31 cellular contexts compared by ENCODE assay signal in genomic region chr13:110173247-110173818, GRCh38.
DNase-seq lines count a peak whose midpoint lies in the region; ATAC-seq and TF ChIP-seq lines count a peak whose summit lies in the region.
"Had no signal": no experiment of that assay in that cellular context is flagged by ENCODE, and none has a peak within 500 bp of the region (broad histone marks: within the 10 kb centered on the region; RNA-seq: fewer than 3 reads in every experiment).

No MANE protein-coding gene starts in this region.

- no peaks in the 10 kb centered on the region for H3K9me3 Mint-ChIP-seq in endothelial cell (ENCODE audit: unreplicated experiment)
- H3K9me3 Mint-ChIP-seq in osteocyte (ENCODE audit: unreplicated experiment) = no peaks in the 10 kb centered on the region
- peaks cover 10% of the 10 kb centered on the region for H3K9me3 Mint-ChIP-seq in activated T-helper 17 cell treated with anti-CD3 and anti-CD28 coated beads, Interleukin-2, amount 50 U/mL, for 72 hours
- peaks cover 2 to 3% of the 10 kb centered on the region in 2 donors for H3K9me3 Mint-ChIP-seq in activated T-cell treated with anti-CD3 and anti-CD28 coated beads, Interleukin-2, amount 50 U/mL, for 72 hours
- H3K9me3 Mint-ChIP-seq: activated CD4-positive, alpha-beta T cell treated with anti-CD3 and anti-CD28 coated beads, Interleukin-2, amount 10 ng/mL, durations not matched to agents 24 days and 14 days had no signal

- TF ChIP-seq CTCF in endothelial cell (IDR thresholded peaks at IDR 0.05; ENCODE audit: unreplicated experiment) = no peak
- TF ChIP-seq CTCF in osteocyte (IDR thresholded peaks at IDR 0.05) = no peak

- DNase-seq in DMS53 (lab: John Stamatoyannopoulos, UW) = peak; percentile 13
- no peak for DNase-seq in DMS53 treated with DMSO at 0.1 percent for 48 hours (lab: John Stamatoyannopoulos, UW; ENCODE audit: unreplicated experiment)
- DNase-seq in SW480 (ENCODE audit: low spot score) = peak; percentile 17
- DNase-seq in endothelial cell (ENCODE audit: low spot score) = no peak
- DNase-seq in osteocyte (ENCODE audit: extremely low spot score, unreplicated experiment) = no peak
- DNase-seq in SHP77 treated with DMSO at 0.1 percent for 48 hours (lab: John Stamatoyannopoulos, UW) = no peak
- no peak for DNase-seq in activated T-cell treated with anti-CD3 and anti-CD28 coated beads, Interleukin-2, amount 50 U/mL, for 72 hours
- DNase-seq: activated CD4-positive, alpha-beta T cell treated with anti-CD3 and anti-CD28 coated beads, Interleukin-2, amount 10 ng/mL, durations not matched to agents 24 days and 14 days; activated CD8-positive, alpha-beta memory T cell treated with anti-CD3 and anti-CD28 coated beads, Interleukin-2, amount 10 ng/mL, durations not matched to agents 7 days and 5 days; activated naive CD4-positive, alpha-beta T cell treated with anti-CD3 and anti-CD28 coated beads for 36 hours; activated T-cell treated with anti-CD3 and anti-CD28 coated beads, Interleukin-2, amount 50 U/mL, for 48 hours; adrenal gland; EL; GOT3; KG1; kidney glomerular epithelial cell; lower lobe of right lung; MV-4-11; NCI-H1436 treated with DMSO at 0.1 percent for 48 hours; NCI-H446; NCI-H774; OCI-M1; retina; stimulated activated CD8-positive, alpha-beta memory T cell treated with anti-CD3 and anti-CD28 coated beads, Interleukin-4, amount 100 ng/mL, for 48 hours; stimulated activated naive CD8-positive, alpha-beta T cell treated with anti-CD3 and anti-CD28 coated beads, Interleukin-15, amount 100 ng/mL, for 72 hours; thyroid gland had no signal

- H3K4me3 Mint-ChIP-seq in endothelial cell (ENCODE audit: unreplicated experiment) (peak overlapping the region; percentile 75), osteocyte (ENCODE audit: unreplicated experiment) (no peak overlapping the region)
- H3K4me3 Mint-ChIP-seq in activated T-helper 17 cell treated with anti-CD3 and anti-CD28 coated beads, Interleukin-2, amount 50 U/mL, for 72 hours = no peak overlapping the region
- no peak overlapping the region for H3K4me3 Mint-ChIP-seq in activated T-cell treated with anti-CD3 and anti-CD28 coated beads, Interleukin-2, amount 50 U/mL, for 72 hours
- H3K4me3 Mint-ChIP-seq: activated CD4-positive, alpha-beta T cell treated with anti-CD3 and anti-CD28 coated beads, Interleukin-2, amount 10 ng/mL, durations not matched to agents 24 days and 14 days; activated CD8-positive, alpha-beta memory T cell treated with anti-CD3 and anti-CD28 coated beads, Interleukin-2, amount 10 ng/mL, durations not matched to agents 7 days and 5 days; activated naive CD4-positive, alpha-beta T cell treated with anti-CD3 and anti-CD28 coated beads for 36 hours; nephron; stimulated activated naive CD8-positive, alpha-beta T cell treated with anti-CD3 and anti-CD28 coated beads, Interleukin-15, amount 100 ng/mL, for 72 hours; T-helper 2 cell treated with Interferon-gamma antibody and Interleukin-4, amounts not matched to agents 5 μg/mL and 100 μg/mL, for 36 hours had no signal

- H3K4me1 Mint-ChIP-seq in endothelial cell (ENCODE audit: unreplicated experiment) (peaks cover 41% of the 10 kb centered on the region), osteocyte (ENCODE audit: unreplicated experiment) (no peaks in the 10 kb centered on the region)
- no peaks in the 10 kb centered on the region for H3K4me1 Mint-ChIP-seq in activated T-helper 17 cell treated with anti-CD3 and anti-CD28 coated beads, Interleukin-2, amount 50 U/mL, for 72 hours
- no peaks in the 10 kb centered on the region for H3K4me1 Mint-ChIP-seq in activated T-cell treated with anti-CD3 and anti-CD28 coated beads, Interleukin-2, amount 50 U/mL, for 72 hours (ENCODE audit: low read depth)
- H3K4me1 Mint-ChIP-seq: activated CD4-positive, alpha-beta T cell treated with anti-CD3 and anti-CD28 coated beads, Interleukin-2, amount 10 ng/mL, durations not matched to agents 24 days and 14 days; activated CD8-positive, alpha-beta memory T cell treated with anti-CD3 and anti-CD28 coated beads, Interleukin-2, amount 10 ng/mL, durations not matched to agents 7 days and 5 days; CD14-positive monocyte; stimulated activated naive CD8-positive, alpha-beta T cell treated with anti-CD3 and anti-CD28 coated beads, Interleukin-15, amount 100 ng/mL, for 72 hours had no signal

- H3K27ac Mint-ChIP-seq in endothelial cell (ENCODE audit: unreplicated experiment) (peak overlapping the region; percentile 89), osteocyte (ENCODE audit: unreplicated experiment) (peak overlapping the region; percentile 77)
- H3K27ac Mint-ChIP-seq in activated T-helper 17 cell treated with anti-CD3 and anti-CD28 coated beads, Interleukin-2, amount 50 U/mL, for 72 hours = no peak overlapping the region
- H3K27ac Mint-ChIP-seq in activated T-cell treated with anti-CD3 and anti-CD28 coated beads, Interleukin-2, amount 50 U/mL, for 72 hours = no peak overlapping the region
- H3K27ac Mint-ChIP-seq: activated CD4-positive, alpha-beta T cell treated with anti-CD3 and anti-CD28 coated beads, Interleukin-2, amount 10 ng/mL, durations not matched to agents 24 days and 14 days; activated CD8-positive, alpha-beta memory T cell treated with anti-CD3 and anti-CD28 coated beads, Interleukin-2, amount 10 ng/mL, durations not matched to agents 7 days and 5 days; activated naive CD4-positive, alpha-beta T cell treated with anti-CD3 and anti-CD28 coated beads for 36 hours; CD14-positive monocyte; nephron; stimulated activated naive CD8-positive, alpha-beta T cell treated with anti-CD3 and anti-CD28 coated beads, Interleukin-15, amount 100 ng/mL, for 72 hours; T-helper 2 cell treated with Interferon-gamma antibody and Interleukin-4, amounts not matched to agents 5 μg/mL and 100 μg/mL, for 36 hours had no signal

- ATAC-seq in activated T-helper 17 cell treated with anti-CD3 and anti-CD28 coated beads, Interleukin-2, amount 50 U/mL, for 72 hours (replicated peaks) = no peak
- no peak for ATAC-seq in activated T-cell treated with anti-CD3 and anti-CD28 coated beads, Interleukin-2, amount 50 U/mL, for 72 hours (replicated peaks in 1 of 2)
- ATAC-seq: activated CD8-positive, alpha-beta memory T cell treated with anti-CD3 and anti-CD28 coated beads, Interleukin-2, amount 10 ng/mL, durations not matched to agents 7 days and 5 days; lower lobe of right lung; Right ventricle myocardium inferior; stimulated activated naive CD8-positive, alpha-beta T cell treated with anti-CD3 and anti-CD28 coated beads, Interleukin-15, amount 100 ng/mL, for 72 hours had no signal

- peaks cover 30% of the 10 kb centered on the region for H3K27me3 Mint-ChIP-seq in endothelial cell (ENCODE audit: unreplicated experiment)
- no peaks in the 10 kb centered on the region for H3K27me3 Mint-ChIP-seq in osteocyte (ENCODE audit: unreplicated experiment)
- H3K27me3 Mint-ChIP-seq in activated T-helper 17 cell treated with anti-CD3 and anti-CD28 coated beads, Interleukin-2, amount 50 U/mL, for 72 hours = peaks cover 4% of the 10 kb centered on the region
- no peaks in the 10 kb centered on the region for H3K27me3 Mint-ChIP-seq in activated T-cell treated with anti-CD3 and anti-CD28 coated beads, Interleukin-2, amount 50 U/mL, for 72 hours (ENCODE audit: low read depth)
- H3K27me3 Mint-ChIP-seq: activated CD8-positive, alpha-beta memory T cell treated with anti-CD3 and anti-CD28 coated beads, Interleukin-2, amount 10 ng/mL, durations not matched to agents 7 days and 5 days had no signal

- H3K36me3 Mint-ChIP-seq in endothelial cell (ENCODE audit: low read depth, unreplicated experiment) (peaks cover 78% of the 10 kb centered on the region), osteocyte (ENCODE audit: unreplicated experiment) (peaks cover 69% of the 10 kb centered on the region)
- no peaks in the 10 kb centered on the region for H3K36me3 Mint-ChIP-seq in activated T-helper 17 cell treated with anti-CD3 and anti-CD28 coated beads, Interleukin-2, amount 50 U/mL, for 72 hours (ENCODE audit: low read depth)
- H3K36me3 Mint-ChIP-seq in activated T-cell treated with anti-CD3 and anti-CD28 coated beads, Interleukin-2, amount 50 U/mL, for 72 hours (ENCODE audit: insufficient read depth in 2 of 2) = peaks cover 0 to 2% of the 10 kb centered on the region in 2 donors
- H3K36me3 Mint-ChIP-seq: activated CD8-positive, alpha-beta memory T cell treated with anti-CD3 and anti-CD28 coated beads, Interleukin-2, amount 10 ng/mL, durations not matched to agents 7 days and 5 days had no signal

Comparison
In these comparisons a context has a peak if more than half of its experiments do, and no peak if none do; other contexts are left out.
1. DNase-seq: peak in DMS53 (single experiment) and SW480 (single experiment); none in DMS53 treated with DMSO at 0.1 percent for 48 hours (single experiment), endothelial cell (single experiment), osteocyte (single experiment), SHP77 treated with DMSO at 0.1 percent for 48 hours (single experiment) and activated T-cell treated with anti-CD3 and anti-CD28 coated beads, Interleukin-2, amount 50 U/mL, for 72 hours (0 of 2).
2. H3K27ac Mint-ChIP-seq: peak in endothelial cell (single experiment) and osteocyte (single experiment); none in activated T-helper 17 cell treated with anti-CD3 and anti-CD28 coated beads, Interleukin-2, amount 50 U/mL, for 72 hours (single experiment) and activated T-cell treated with anti-CD3 and anti-CD28 coated beads, Interleukin-2, amount 50 U/mL, for 72 hours (single experiment).